ENCODE assay signal across 32 cellular contexts in genomic region chr7:91559947-91560346, GRCh38.
DNase-seq lines count a peak whose midpoint lies in the region; ATAC-seq, FAIRE-seq and TF ChIP-seq lines count a peak whose summit lies in the region.
"Had no signal": no experiment of that assay in that cellular context is flagged by ENCODE, and none has a peak within 500 bp of the region (broad histone marks: within the 10 kb centered on the region; RNA-seq: fewer than 3 reads in every experiment).

No MANE protein-coding gene starts in this region.

- WGBS in K562 (ENCODE audit: insufficient coverage, low coverage, missing lambda C conversion rate) = 33% methylated on average over 2 of the region's 2 CpGs

- POLR2A ChIA-PET in K562 (lab: Yijun Ruan, JAX) = interaction anchor here (0.6 kb wide), 1 partner anchor 186 kb away, joined by 3 read pairs; no protein-coding TSS in a partner anchor

- H3K4me3 ChIP-seq in SJSA1 = no peak overlapping the region
- H3K4me3 ChIP-seq in K562 = no peak overlapping the region
- H3K4me3 ChIP-seq: A549; BLaER1; BLaER1 treated with 17β-estradiol and CSF1 and Interleukin-3, amounts not matched to agents 10 nM and 100 nM had no signal

- H2AFZ ChIP-seq in K562 (ENCODE audit: low read depth, low read length) = no peak overlapping the region

- H3K27ac ChIP-seq in SJSA1 = peak overlapping the region; percentile 99
- no peak overlapping the region for H3K27ac ChIP-seq in K562 (ENCODE audit: extremely low read depth, low read depth, low read length)
- H3K27ac ChIP-seq: 22Rv1; BLaER1; BLaER1 treated with 17β-estradiol and CSF1 and Interleukin-3, amounts not matched to agents 10 nM and 100 nM; C4-2B had no signal

- no peak overlapping the region for H3K4me2 ChIP-seq in K562 (ENCODE audit: insufficient read depth, low read length)
- H3K4me2 ChIP-seq: A549; BLaER1; BLaER1 treated with 17β-estradiol and CSF1 and Interleukin-3, amounts not matched to agents 10 nM and 100 nM had no signal

- H3K9me3 ChIP-seq in SJSA1 (replicated peaks) (no peaks in the 10 kb centered on the region), K562 (replicated peaks; ENCODE audit: control insufficient read depth, insufficient read depth, low read depth, low read length) (no peaks in the 10 kb centered on the region)
- H3K9me3 ChIP-seq: A549; BE2C; BLaER1; BLaER1 treated with 17β-estradiol and CSF1 and Interleukin-3, amounts not matched to agents 10 nM and 100 nM; Caco-2 had no signal

- CTCF ChIA-PET in K562 (lab: Yijun Ruan, JAX; ENCODE audit: low intra/inter-chr PET ratio) = no interaction called here

- no peak for ATAC-seq in K562
- ATAC-seq: A549; CD8-positive, alpha-beta T cell had no signal

- DNase-seq in GM12892 (ENCODE audit: insufficient read length) (no peak), SJSA1 (ENCODE audit: low read depth in 1 of 2, low spot score in 2 of 2) (no peak), K562 (ENCODE audit: extremely low read depth in 1 of 4, low spot score in 3 of 4) (no peak), H4 (ENCODE audit: low spot score) (no peak), DMS 273 (lab: John Stamatoyannopoulos, UW; ENCODE audit: unreplicated experiment) (no peak), NCI-H146 (lab: John Stamatoyannopoulos, UW) (no peak)
- DNase-seq: 8988T; ACHN; AML-193; BE2C; C1 segment of cervical spinal cord; Caco-2; Calu3; CD4-positive, alpha-beta memory T cell; CD4-positive, alpha-beta T cell; CD4-positive, CD25-positive, alpha-beta regulatory T cell; CD8-positive, alpha-beta memory T cell; CD8-positive, alpha-beta T cell; COR-L47; DMS 273 treated with DMSO at 0.1 percent for 48 hours; DMS153; DMS79; DMS79 treated with DMSO at 0.1 percent for 48 hours; DND-41; EL had no signal

- H3K9me1 ChIP-seq in K562 (ENCODE audit: control insufficient read depth, insufficient read depth, low read length) = no peaks in the 10 kb centered on the region

- TF ChIP-seq CTCF in K562 (IDR thresholded peaks at IDR 0.05 in 2 of 3, conservative IDR thresholded peaks at IDR 0.05 in 1 of 3; ENCODE audit: insufficient read depth in 2 of 3, low read depth in 1 of 3, low read length in 3 of 3) = no peak

- no peaks in the 10 kb centered on the region for H3K36me3 ChIP-seq in SJSA1
- no peaks in the 10 kb centered on the region for H3K36me3 ChIP-seq in K562 (ENCODE audit: control insufficient read depth, insufficient read depth, low read length)
- H3K36me3 ChIP-seq: BE2C; BLaER1; BLaER1 treated with 17β-estradiol and CSF1 and Interleukin-3, amounts not matched to agents 10 nM and 100 nM had no signal

- FAIRE-seq in GM12892 (lab: Jason Lieb, UNC) (peak; percentile 9), K562 (lab: Jason Lieb, UNC) (no peak)
- FAIRE-seq: A204.1, A549, D721Med had no signal

- H3K9ac ChIP-seq in K562 (ENCODE audit: insufficient read depth in 1 of 2, low read depth in 2 of 2, low read length in 2 of 2) = no peak overlapping the region
- H3K9ac ChIP-seq: BLaER1; BLaER1 treated with 17β-estradiol and CSF1 and Interleukin-3, amounts not matched to agents 10 nM and 100 nM had no signal

- intact Hi-C loops in K562 (cut with micrococcal nuclease) = loop anchor here (5.0 kb wide), 1 partner anchor 258 kb away; no protein-coding TSS in a partner anchor

- BruUV-seq in K562 (replicated peaks; lab: Mats Ljungman, UMichigan) = no TSS peak

- no peak for TF ChIP-seq EP300 in K562 (IDR thresholded peaks at IDR 0.05; ENCODE audit: low read length)

- no peak for TF ChIP-seq RAD21 in K562 (CRISPR knock-in tag; conservative IDR thresholded peaks at IDR 0.05 in 1 of 2, IDR thresholded peaks at IDR 0.05 in 1 of 2)

- in situ Hi-C loops in K562 (cut with MboI) = no loop called here

- TF ChIP-seq POLR2A in GM12892 (IDR thresholded peaks at IDR 0.05; ENCODE audit: low read depth, low read length) (no peak), K562 (conservative IDR thresholded peaks at IDR 0.05) (no peak)

- no peaks in the 10 kb centered on the region for H4K20me1 ChIP-seq in K562 (replicated peaks; ENCODE audit: control insufficient read depth, insufficient read depth, low read length)
- H4K20me1 ChIP-seq: BLaER1; BLaER1 treated with 17β-estradiol and CSF1 and Interleukin-3, amounts not matched to agents 10 nM and 100 nM had no signal

- peaks cover 30% of the 10 kb centered on the region for H3K4me1 ChIP-seq in SJSA1 (replicated peaks)
- H3K4me1 ChIP-seq in K562 (replicated peaks in 1 of 2; ENCODE audit: control insufficient read depth in 2 of 2, insufficient read depth in 2 of 2, low read length in 2 of 2) = peaks cover 0 to 15% of the 10 kb centered on the region in 2 experiments; a peak in 3 of 5 replicates
- H3K4me1 ChIP-seq: BE2C; BLaER1; BLaER1 treated with 17β-estradiol and CSF1 and Interleukin-3, amounts not matched to agents 10 nM and 100 nM; Caco-2 had no signal

- H3K27me3 ChIP-seq in SJSA1 (replicated peaks) = no peaks in the 10 kb centered on the region
- peaks cover 0 to 4% of the 10 kb centered on the region in 2 experiments; a peak in 1 of 5 replicates for H3K27me3 ChIP-seq in K562 (ENCODE audit: control insufficient read depth in 2 of 2, insufficient read depth in 2 of 2, low read length in 2 of 2)
- H3K27me3 ChIP-seq: BE2C; BLaER1; BLaER1 treated with 17β-estradiol and CSF1 and Interleukin-3, amounts not matched to agents 10 nM and 100 nM had no signal

- H3K79me2 ChIP-seq in K562 (ENCODE audit: control insufficient read depth, insufficient read depth, low read length) = no peaks in the 10 kb centered on the region

TF ChIP-seq in K562, 482 proteins besides CTCF, POLR2A, EP300 and RAD21 (continues in another document):
- TF ChIP-seq ZNF431 (CRISPR knock-in tag; IDR thresholded peaks at IDR 0.05) = no peak
- TF ChIP-seq ARID4B (CRISPR knock-in tag; IDR thresholded peaks at IDR 0.05) = no peak
- TF ChIP-seq MEF2D (tag; conservative IDR thresholded peaks at IDR 0.05; ENCODE audit: low read depth) = no peak
- no peak for TF ChIP-seq CHCHD3 (CRISPR knock-in tag; IDR thresholded peaks at IDR 0.05)
- peak; percentile 65; the same call in 1 of the 2 replicates for TF ChIP-seq ZNF3 (CRISPR knock-in tag; IDR thresholded peaks at IDR 0.05)
